In genomic region chr1:209882286-209882685, GRCh38 we compare ENCODE assay signal across 22 cellular contexts. TPM values are rescaled to one million over a fixed set of nuclear protein-coding genes. Genes with fewer than 3 reads are reported as not detected.
"Had no signal": no experiment of that assay in that cellular context is flagged by ENCODE, and none has a peak within 500 bp of the region (broad histone marks: within the 10 kb centered on the region; RNA-seq: fewer than 3 reads in every experiment).

No MANE protein-coding gene starts in this region.

- H3K27me3 ChIP-seq: brain microvascular endothelial cell, colonic mucosa, vagina had no signal

- ATAC-seq: activated naive CD8-positive, alpha-beta T cell treated with anti-CD3 and anti-CD28 coated beads, Interleukin-2, amount 50 U/mL, for 24 hours; heart right ventricle; left cardiac atrium; mucosa of descending colon; naive thymus-derived CD4-positive, alpha-beta T cell had no signal

- H3K4me3 ChIP-seq: colonic mucosa, heart right ventricle, mucosa of descending colon, vagina had no signal

- H3K4me3 Mint-ChIP-seq: activated CD4-positive, alpha-beta memory T cell treated with anti-CD3 and anti-CD28 coated beads for 36 hours; activated naive CD4-positive, alpha-beta T cell treated with anti-CD3 and anti-CD28 coated beads, Interleukin-2, amount 10 ng/mL, durations not matched to agents 7 days and 5 days; activated naive CD8-positive, alpha-beta T cell treated with anti-CD3 and anti-CD28 coated beads, Interleukin-2, amount 50 U/mL, for 24 hours; naive thymus-derived CD4-positive, alpha-beta T cell; stimulated activated naive CD8-positive, alpha-beta T cell treated with anti-CD3 and anti-CD28 coated beads, Interleukin-15, Interleukin-2, amounts not matched to agents 100 ng/mL and 50 ng/mL, for 24 hours; type B pancreatic cell had no signal

- H3K9me3 Mint-ChIP-seq: activated CD4-positive, alpha-beta memory T cell treated with anti-CD3 and anti-CD28 coated beads for 36 hours; activated naive CD4-positive, alpha-beta T cell treated with anti-CD3 and anti-CD28 coated beads, Interleukin-2, amount 10 ng/mL, durations not matched to agents 7 days and 5 days; activated naive CD8-positive, alpha-beta T cell treated with anti-CD3 and anti-CD28 coated beads, Interleukin-2, amount 50 U/mL, for 24 hours; naive thymus-derived CD4-positive, alpha-beta T cell; stimulated activated naive CD8-positive, alpha-beta T cell treated with anti-CD3 and anti-CD28 coated beads, Interleukin-15, Interleukin-2, amounts not matched to agents 100 ng/mL and 50 ng/mL, for 24 hours; type B pancreatic cell had no signal

- H3K27ac Mint-ChIP-seq: activated CD4-positive, alpha-beta memory T cell treated with anti-CD3 and anti-CD28 coated beads for 36 hours; activated naive CD4-positive, alpha-beta T cell treated with anti-CD3 and anti-CD28 coated beads, Interleukin-2, amount 10 ng/mL, durations not matched to agents 7 days and 5 days; activated naive CD8-positive, alpha-beta T cell treated with anti-CD3 and anti-CD28 coated beads, Interleukin-2, amount 50 U/mL, for 24 hours; naive thymus-derived CD4-positive, alpha-beta T cell; progenitor cell of endocrine pancreas; stimulated activated naive CD8-positive, alpha-beta T cell treated with anti-CD3 and anti-CD28 coated beads, Interleukin-15, Interleukin-2, amounts not matched to agents 100 ng/mL and 50 ng/mL, for 24 hours; type B pancreatic cell had no signal

- H3K27ac ChIP-seq: colonic mucosa, heart right ventricle had no signal

- H3K36me3 Mint-ChIP-seq: activated CD4-positive, alpha-beta memory T cell treated with anti-CD3 and anti-CD28 coated beads for 36 hours; activated naive CD4-positive, alpha-beta T cell treated with anti-CD3 and anti-CD28 coated beads, Interleukin-2, amount 10 ng/mL, durations not matched to agents 7 days and 5 days; naive thymus-derived CD4-positive, alpha-beta T cell; type B pancreatic cell had no signal

- H3K36me3 ChIP-seq: brain microvascular endothelial cell, colonic mucosa, heart right ventricle, vagina had no signal

- H3K9me3 ChIP-seq: colonic mucosa, heart right ventricle, mucosa of descending colon, vagina had no signal

- H3K4me1 Mint-ChIP-seq: activated naive CD4-positive, alpha-beta T cell treated with anti-CD3 and anti-CD28 coated beads, Interleukin-2, amount 10 ng/mL, durations not matched to agents 7 days and 5 days had no signal

- DNase-seq: activated CD4-positive, alpha-beta memory T cell treated with anti-CD3 and anti-CD28 coated beads for 36 hours; activated CD4-positive, alpha-beta T cell treated with anti-CD3 and anti-CD28 coated beads for 1 hour; activated effector memory CD4-positive, alpha-beta T cell treated with anti-CD3 and anti-CD28 coated beads, Interleukin-2, amount 50 U/mL, for 16 hours; activated naive CD4-positive, alpha-beta T cell treated with anti-CD3 and anti-CD28 coated beads, Interleukin-2, amount 10 ng/mL, durations not matched to agents 7 days and 5 days; activated naive CD8-positive, alpha-beta T cell treated with anti-CD3 and anti-CD28 coated beads, Interleukin-2, amount 50 U/mL, for 24 hours; anterior cingulate cortex; brain microvascular endothelial cell; caudate nucleus; colonic mucosa; heart right ventricle; islet precursor cell; left cardiac atrium; mesendoderm; mucosa of descending colon; naive thymus-derived CD4-positive, alpha-beta T cell; stimulated activated CD4-positive, alpha-beta T cell treated with anti-CD3 and anti-CD28 coated beads, Interleukin-12 subunit alpha, Interleukin-12 subunit beta, amount 100 ng/mL, for 4 hours; T-helper 9 cell had no signal

- H3K4me1 ChIP-seq: colonic mucosa had no signal

RNA-seq across cellular contexts. Expression of gene SYT14, which starts 55.7 kb away (rescaled TPM):
- total RNA-seq: activated CD4-positive, alpha-beta memory T cell treated with anti-CD3 and anti-CD28 coated beads for 36 hours; naive thymus-derived CD4-positive, alpha-beta T cell; T-helper 1 cell treated with Interleukin-12 subunit alpha and Interleukin-12 subunit beta and Interleukin-4 antibody, amounts not matched to agents 30 ng/mL and 1 ng/mL, for 36 hours had no signal
- polyA plus RNA-seq: heart right ventricle; naive thymus-derived CD4-positive, alpha-beta T cell had no signal
